19 cellular contexts compared by ENCODE assay signal in genomic region chr19:55439052-55439451, GRCh38. TPM values are rescaled to one million over a fixed set of nuclear protein-coding genes. Genes with fewer than 3 reads are reported as not detected.
A peak's percentile ranks its signal among the peaks of the same experiment; 100 is the strongest.
DNase-seq lines count a peak whose midpoint lies in the region; ATAC-seq, FAIRE-seq and TF ChIP-seq lines count a peak whose summit lies in the region.
"Had no signal": no experiment of that assay in that cellular context is flagged by ENCODE, and none has a peak within 500 bp of the region (broad histone marks: within the 10 kb centered on the region; RNA-seq: fewer than 3 reads in every experiment).

No MANE protein-coding gene starts in this region.

- H3K27ac Mint-ChIP-seq in activated naive CD4-positive, alpha-beta T cell treated with anti-CD3 and anti-CD28 coated beads, Interleukin-2, amount 10 ng/mL, durations not matched to agents 7 days and 5 days, result peak overlapping the region; percentile 42
- H3K27ac Mint-ChIP-seq in astrocyte (ENCODE audit: unreplicated experiment), result no peak overlapping the region
- no peak overlapping the region for H3K27ac Mint-ChIP-seq in glutamatergic neuron (ENCODE audit: unreplicated experiment)
- H3K27ac Mint-ChIP-seq: CD4-positive, alpha-beta memory T cell; HFFc6 had no signal

- no peaks in the 10 kb centered on the region for H3K9me3 Mint-ChIP-seq in activated naive CD4-positive, alpha-beta T cell treated with anti-CD3 and anti-CD28 coated beads, Interleukin-2, amount 10 ng/mL, durations not matched to agents 7 days and 5 days
- H3K9me3 Mint-ChIP-seq in astrocyte (ENCODE audit: unreplicated experiment) (peaks cover 10% of the 10 kb centered on the region), glutamatergic neuron (ENCODE audit: unreplicated experiment) (peaks cover 12% of the 10 kb centered on the region)

- H3K27me3 ChIP-seq in astrocyte (ENCODE audit: insufficient read depth, low read length), result peaks cover 37% of the 10 kb centered on the region

- CTCF ChIA-PET in activated naive CD4-positive, alpha-beta T cell treated with anti-CD3 and anti-CD28 coated beads, Interleukin-2, amount 10 ng/mL, durations not matched to agents 7 days and 5 days (lab: Charles Lee), result no interaction called here

- H3K27me3 Mint-ChIP-seq in activated naive CD4-positive, alpha-beta T cell treated with anti-CD3 and anti-CD28 coated beads, Interleukin-2, amount 10 ng/mL, durations not matched to agents 7 days and 5 days, result peaks cover 77% of the 10 kb centered on the region
- H3K27me3 Mint-ChIP-seq in astrocyte (ENCODE audit: low read depth, unreplicated experiment), result peaks cover 58% of the 10 kb centered on the region
- H3K27me3 Mint-ChIP-seq in glutamatergic neuron (ENCODE audit: unreplicated experiment), result peaks cover 31% of the 10 kb centered on the region

- H3K9me3 ChIP-seq in astrocyte (ENCODE audit: insufficient read depth, low read depth, low read length), result peaks cover 4% of the 10 kb centered on the region
- H3K9me3 ChIP-seq: A549 had no signal

- H3K36me3 Mint-ChIP-seq in activated naive CD4-positive, alpha-beta T cell treated with anti-CD3 and anti-CD28 coated beads, Interleukin-2, amount 10 ng/mL, durations not matched to agents 7 days and 5 days, result no peaks in the 10 kb centered on the region
- no peaks in the 10 kb centered on the region for H3K36me3 Mint-ChIP-seq in astrocyte (ENCODE audit: low read depth, unreplicated experiment)
- peaks cover 17% of the 10 kb centered on the region for H3K36me3 Mint-ChIP-seq in glutamatergic neuron (ENCODE audit: unreplicated experiment)

- no peaks in the 10 kb centered on the region for H3K79me2 ChIP-seq in astrocyte (ENCODE audit: insufficient read depth, low read length)

- FAIRE-seq in astrocyte (lab: Jason Lieb, UNC), result no peak
- FAIRE-seq: A549, H54 had no signal

- no peak for TF ChIP-seq CTCF in astrocyte (IDR thresholded peaks at IDR 0.05; ENCODE audit: insufficient read depth, low read depth, low read length)
- TF ChIP-seq CTCF in glutamatergic neuron (IDR thresholded peaks at IDR 0.05; ENCODE audit: partially characterized antibody, unreplicated experiment), result no peak
- TF ChIP-seq CTCF in foreskin fibroblast (IDR thresholded peaks at IDR 0.05; ENCODE audit: low read depth, low read length), result no peak

- no peak overlapping the region for H3K9ac ChIP-seq in astrocyte (ENCODE audit: low read length)
- H3K9ac ChIP-seq: BLaER1 had no signal

- H3K4me1 Mint-ChIP-seq in activated naive CD4-positive, alpha-beta T cell treated with anti-CD3 and anti-CD28 coated beads, Interleukin-2, amount 10 ng/mL, durations not matched to agents 7 days and 5 days, result peaks cover 16% of the 10 kb centered on the region
- H3K4me1 Mint-ChIP-seq in astrocyte (ENCODE audit: low read depth, unreplicated experiment), result no peaks in the 10 kb centered on the region
- H3K4me1 Mint-ChIP-seq in glutamatergic neuron (ENCODE audit: low read depth, unreplicated experiment), result peaks cover 10% of the 10 kb centered on the region

- H3K4me3 Mint-ChIP-seq in activated naive CD4-positive, alpha-beta T cell treated with anti-CD3 and anti-CD28 coated beads, Interleukin-2, amount 10 ng/mL, durations not matched to agents 7 days and 5 days, result no peak overlapping the region
- peak overlapping the region; percentile 57 for H3K4me3 Mint-ChIP-seq in astrocyte (ENCODE audit: unreplicated experiment)
- peak overlapping the region; percentile 38 for H3K4me3 Mint-ChIP-seq in glutamatergic neuron (ENCODE audit: unreplicated experiment)
- H3K4me3 Mint-ChIP-seq: CD4-positive, alpha-beta memory T cell; HFFc6 had no signal

- H2AFZ ChIP-seq in astrocyte (ENCODE audit: low read depth, low read length), result no peak overlapping the region

- no peak overlapping the region for H3K27ac ChIP-seq in astrocyte (ENCODE audit: low read depth, low read length)
- H3K27ac ChIP-seq: 22Rv1, A549, BLaER1 had no signal

- no peaks in the 10 kb centered on the region for H4K20me1 ChIP-seq in astrocyte (ENCODE audit: insufficient read depth, low read length)

- no peaks in the 10 kb centered on the region for H3K4me1 ChIP-seq in astrocyte (ENCODE audit: insufficient read depth, low read length)

- H3K4me3 ChIP-seq in astrocyte (ENCODE audit: insufficient read depth, low read depth, low read length) (no peak overlapping the region), foreskin fibroblast (ENCODE audit: low read depth in 1 of 2, low read length in 2 of 2) (no peak overlapping the region)
- H3K4me3 ChIP-seq: A549, BLaER1 had no signal

- DNase-seq in activated naive CD4-positive, alpha-beta T cell treated with anti-CD3 and anti-CD28 coated beads, Interleukin-2, amount 10 ng/mL, durations not matched to agents 7 days and 5 days, result no peak
- no peak for DNase-seq in activated naive CD4-positive, alpha-beta T cell treated with Interleukin-2 at 50 U/mL for 16 hours
- DNase-seq in astrocyte (ENCODE audit: low read depth) (no peak), glutamatergic neuron (no peak), amygdala (lab: John Stamatoyannopoulos, UW) (no peak), foreskin fibroblast (no peak)
- DNase-seq: AML-193; CD4-positive, alpha-beta memory T cell; DMS79 treated with DMSO at 0.1 percent for 48 hours; GF-D8; HCEC 1CT; HFFc6 had no signal

- ATAC-seq in HG02763 (IDR thresholded peaks at IDR 0.05; ENCODE audit: unreplicated experiment) (no peak), HG02642 (IDR thresholded peaks at IDR 0.05; ENCODE audit: poor library complexity, unreplicated experiment) (no peak)
- ATAC-seq: A549 had no signal

- no peak overlapping the region for H3K4me2 ChIP-seq in astrocyte (ENCODE audit: low read length)
- H3K4me2 ChIP-seq: A549, BLaER1 had no signal

- no peaks in the 10 kb centered on the region for H3K36me3 ChIP-seq in astrocyte (ENCODE audit: insufficient read depth, low read length)
- H3K36me3 ChIP-seq: BLaER1 had no signal

RNA-seq across cellular contexts. Expression of gene SHISA7, which starts 4.0 kb away (rescaled TPM):
- total RNA-seq in astrocyte, result 0.09 TPM in 1 of 2 replicates, not detected in the other
- 3.2 TPM for total RNA-seq in glutamatergic neuron (ENCODE audit: unreplicated experiment)
- total RNA-seq: CD4-positive, alpha-beta memory T cell; HFFc6; HT-29 had no signal

RNA-seq across cellular contexts. Expression of gene ISOC2, which starts 22.4 kb away (rescaled TPM):
- total RNA-seq in astrocyte, result 58.8 and 61.6 TPM in 2 replicates
- 24.9 TPM for total RNA-seq in glutamatergic neuron (ENCODE audit: unreplicated experiment)

RNA-seq across cellular contexts. Expression of gene C19orf85, which starts 25.5 kb away (rescaled TPM):
- total RNA-seq in astrocyte, result not detected in 2 replicates
- total RNA-seq in glutamatergic neuron (ENCODE audit: unreplicated experiment), result not detected
- total RNA-seq: CD4-positive, alpha-beta memory T cell; HFFc6 had no signal

RNA-seq across cellular contexts. Expression of gene UBE2S, which starts 31.5 kb away (rescaled TPM):
- total RNA-seq in astrocyte (107 and 116 TPM in 2 replicates), glutamatergic neuron (ENCODE audit: unreplicated experiment) (235 TPM)

RNA-seq across cellular contexts. Expression of gene ZNF628, which starts 37.4 kb away (rescaled TPM):
- total RNA-seq in astrocyte (9.9 and 11.9 TPM in 2 replicates), glutamatergic neuron (ENCODE audit: unreplicated experiment) (13.7 TPM)
